In genomic region chr5:74073257-74073656, GRCh38 we compare ENCODE assay signal across 30 cellular contexts.
DNase-seq lines count a peak whose midpoint lies in the region; ATAC-seq and TF ChIP-seq lines count a peak whose summit lies in the region.
"Had no signal": no experiment of that assay in that cellular context is flagged by ENCODE, and none has a peak within 500 bp of the region (broad histone marks: within the 10 kb centered on the region; RNA-seq: fewer than 3 reads in every experiment).

No MANE protein-coding gene starts in this region.

- H3F3A ChIP-seq in MM.1S (ENCODE audit: insufficient read depth, low read length) = no peaks in the 10 kb centered on the region

- no peaks in the 10 kb centered on the region for H3K36me3 Mint-ChIP-seq in type B pancreatic cell
- H3K36me3 Mint-ChIP-seq: activated naive CD8-positive, alpha-beta T cell treated with anti-CD3 and anti-CD28 coated beads, Interleukin-2, amount 10 ng/mL, durations not matched to agents 7 days and 5 days; IgD-negative memory B cell had no signal

- no peak overlapping the region for H2AFZ ChIP-seq in MM.1S (ENCODE audit: low read length)

- H3K9ac ChIP-seq in adipocyte (ENCODE audit: low read length) = no peak overlapping the region
- H3K9ac ChIP-seq in MM.1S (ENCODE audit: low read length) = no peak overlapping the region

- H3K4me1 Mint-ChIP-seq in type B pancreatic cell (ENCODE audit: unreplicated experiment) = peaks cover 39% of the 10 kb centered on the region
- H3K4me1 Mint-ChIP-seq: activated B cell treated with CpG ODN at 0.5 μM for 24 hours; activated CD4-positive, alpha-beta T cell treated with anti-CD3 and anti-CD28 coated beads, Interleukin-2, amount 10 ng/mL, durations not matched to agents 7 days and 5 days; activated naive CD8-positive, alpha-beta T cell treated with anti-CD3 and anti-CD28 coated beads, Interleukin-2, amount 10 ng/mL, durations not matched to agents 7 days and 5 days; IgD-negative memory B cell had no signal

- DNase-seq in Right ventricle myocardium superior (no peak), right atrium auricular region (ENCODE audit: low spot score) (no peak), adipocyte (ENCODE audit: low read depth) (peak; percentile 22), fibroblast of villous mesenchyme (ENCODE audit: low read depth) (peak; percentile 18), type B pancreatic cell (ENCODE audit: extremely low spot score, unreplicated experiment) (no peak), MM.1S (no peak), OCI-M2 (lab: John Stamatoyannopoulos, UW; ENCODE audit: unreplicated experiment) (no peak)
- DNase-seq: 8988T; activated B cell treated with CpG ODN at 0.5 μM for 24 hours; activated CD4-positive, alpha-beta T cell treated with anti-CD3 and anti-CD28 coated beads, Interleukin-2, amount 10 ng/mL, durations not matched to agents 7 days and 5 days; activated effector memory CD4-positive, alpha-beta T cell treated with anti-CD3 and anti-CD28 coated beads, Interleukin-2, amount 50 U/mL, for 16 hours; activated naive CD8-positive, alpha-beta T cell treated with anti-CD3 and anti-CD28 coated beads, Interleukin-2, amount 10 ng/mL, durations not matched to agents 7 days and 5 days; activated T-cell treated with anti-CD3 and anti-CD28 coated beads, Interleukin-2, amount 50 U/mL, for 1 hour; DND-41; dorsolateral prefrontal cortex; esophagus squamous epithelium; hypothalamus; left colon; mesenchymal stem cell; NCI-H1048; NCI-H1694; RPMI8226; sigmoid colon; stimulated activated CD4-positive, alpha-beta T cell treated with anti-CD3 and anti-CD28 coated beads, Interleukin-4, amount 100 ng/mL, for 1 hour; T-helper 9 cell had no signal

- H3K9me2 ChIP-seq in MM.1S (replicated peaks; ENCODE audit: insufficient read depth, low read length) = no peaks in the 10 kb centered on the region

- H3K36me3 ChIP-seq in right atrium auricular region (no peaks in the 10 kb centered on the region), adipocyte (ENCODE audit: control insufficient read depth, insufficient read depth, low read length, severe bottlenecking) (no peaks in the 10 kb centered on the region), MM.1S (replicated peaks; ENCODE audit: insufficient read depth, low read length) (no peaks in the 10 kb centered on the region)
- H3K36me3 ChIP-seq: esophagus squamous epithelium, sigmoid colon, SJSA1, tibial nerve had no signal

- H3K9me3 ChIP-seq in right atrium auricular region (no peaks in the 10 kb centered on the region), adipocyte (ENCODE audit: control insufficient read depth, low read length) (no peaks in the 10 kb centered on the region), MM.1S (replicated peaks; ENCODE audit: insufficient read depth, low read length) (no peaks in the 10 kb centered on the region)
- H3K9me3 ChIP-seq: esophagus squamous epithelium, sigmoid colon, tibial nerve had no signal

- H3K4me1 ChIP-seq in right atrium auricular region (no peaks in the 10 kb centered on the region), adipocyte (ENCODE audit: control insufficient read depth, insufficient read depth, low read length) (peaks cover 16% of the 10 kb centered on the region), MM.1S (ENCODE audit: low read length) (no peaks in the 10 kb centered on the region)
- H3K4me1 ChIP-seq: sigmoid colon, tibial nerve had no signal

- H3K27me3 Mint-ChIP-seq in type B pancreatic cell = no peaks in the 10 kb centered on the region
- H3K27me3 Mint-ChIP-seq: activated CD4-positive, alpha-beta T cell treated with anti-CD3 and anti-CD28 coated beads, Interleukin-2, amount 10 ng/mL, durations not matched to agents 7 days and 5 days; progenitor cell of endocrine pancreas had no signal

- peaks cover 18% of the 10 kb centered on the region for H3K9me3 Mint-ChIP-seq in type B pancreatic cell
- H3K9me3 Mint-ChIP-seq: activated CD4-positive, alpha-beta T cell treated with anti-CD3 and anti-CD28 coated beads, Interleukin-2, amount 10 ng/mL, durations not matched to agents 7 days and 5 days; activated naive CD8-positive, alpha-beta T cell treated with anti-CD3 and anti-CD28 coated beads, Interleukin-2, amount 10 ng/mL, durations not matched to agents 7 days and 5 days had no signal

- ATAC-seq in Right ventricle myocardium superior (ENCODE audit: poor library complexity) = peak; percentile 22
- no peak for ATAC-seq in HG03135 (IDR thresholded peaks at IDR 0.05; ENCODE audit: unreplicated experiment)
- ATAC-seq: left colon had no signal

- H3K27ac Mint-ChIP-seq in type B pancreatic cell = no peak overlapping the region
- H3K27ac Mint-ChIP-seq: activated B cell treated with CpG ODN at 0.5 μM for 24 hours; activated CD4-positive, alpha-beta T cell treated with anti-CD3 and anti-CD28 coated beads, Interleukin-2, amount 10 ng/mL, durations not matched to agents 7 days and 5 days; activated naive CD8-positive, alpha-beta T cell treated with anti-CD3 and anti-CD28 coated beads, Interleukin-2, amount 10 ng/mL, durations not matched to agents 7 days and 5 days; IgD-negative memory B cell; progenitor cell of endocrine pancreas had no signal

- H3K4me2 ChIP-seq in MM.1S (ENCODE audit: low read depth, low read length) = no peak overlapping the region

- H3K4me3 Mint-ChIP-seq in type B pancreatic cell = peak overlapping the region; percentile 18
- H3K4me3 Mint-ChIP-seq: activated B cell treated with CpG ODN at 0.5 μM for 24 hours; activated CD4-positive, alpha-beta T cell treated with anti-CD3 and anti-CD28 coated beads, Interleukin-2, amount 10 ng/mL, durations not matched to agents 7 days and 5 days; activated naive CD8-positive, alpha-beta T cell treated with anti-CD3 and anti-CD28 coated beads, Interleukin-2, amount 10 ng/mL, durations not matched to agents 7 days and 5 days; IgD-negative memory B cell had no signal

- H3K27ac ChIP-seq in right atrium auricular region (no peak overlapping the region), MM.1S (ENCODE audit: low read length) (no peak overlapping the region)
- H3K27ac ChIP-seq: dorsolateral prefrontal cortex, esophagus squamous epithelium, sigmoid colon, SJSA1, tibial nerve had no signal

- intact Hi-C loops in Right ventricle myocardium superior (cut with DNase I) = no loop called here

- H3K4me3 ChIP-seq in right atrium auricular region (no peak overlapping the region), adipocyte (ENCODE audit: low read length) (no peak overlapping the region), fibroblast of villous mesenchyme (ENCODE audit: low read depth, low read length) (no peak overlapping the region), MM.1S (ENCODE audit: low read length) (no peak overlapping the region)
- H3K4me3 ChIP-seq: dorsolateral prefrontal cortex, esophagus squamous epithelium, sigmoid colon, SJSA1, tibial nerve had no signal

- TF ChIP-seq CTCF in right atrium auricular region (IDR thresholded peaks at IDR 0.05) = no peak
- TF ChIP-seq CTCF in fibroblast of villous mesenchyme (IDR thresholded peaks at IDR 0.05; ENCODE audit: insufficient read depth, low read depth, low read length) = no peak
- TF ChIP-seq CTCF in type B pancreatic cell (conservative IDR thresholded peaks at IDR 0.05) = no peak
- TF ChIP-seq CTCF in MM.1S (IDR thresholded peaks at IDR 0.05; ENCODE audit: low read length) = no peak

- no peaks in the 10 kb centered on the region for H3K79me2 ChIP-seq in MM.1S (ENCODE audit: low read length)

- no peaks in the 10 kb centered on the region for H4K20me1 ChIP-seq in MM.1S (ENCODE audit: insufficient read depth, low read length)

- H3K27me3 ChIP-seq in right atrium auricular region (no peaks in the 10 kb centered on the region), adipocyte (replicated peaks; ENCODE audit: control insufficient read depth, insufficient read depth, low read length) (no peaks in the 10 kb centered on the region), MM.1S (replicated peaks; ENCODE audit: insufficient read depth, low read length) (no peaks in the 10 kb centered on the region)
- H3K27me3 ChIP-seq: dorsolateral prefrontal cortex, esophagus squamous epithelium, sigmoid colon, SJSA1, tibial nerve had no signal

Comparison
In these comparisons a context has a peak if more than half of its experiments do, and no peak if none do; other contexts are left out.
1. DNase-seq: peak in adipocyte (single experiment) and fibroblast of villous mesenchyme (single experiment); none in Right ventricle myocardium superior (single experiment), right atrium auricular region (single experiment), type B pancreatic cell (single experiment), MM.1S (single experiment) and OCI-M2 (single experiment).